9 cellular contexts compared by ENCODE assay signal in genomic region chr2:52810460-52810859, GRCh38.
A peak's percentile ranks its signal among the peaks of the same experiment; 100 is the strongest.
DNase-seq lines count a peak whose midpoint lies in the region; ATAC-seq and TF ChIP-seq lines count a peak whose summit lies in the region.
"Had no signal": no experiment of that assay in that cellular context is flagged by ENCODE, and none has a peak within 500 bp of the region (broad histone marks: within the 10 kb centered on the region; RNA-seq: fewer than 3 reads in every experiment).

No MANE protein-coding gene starts in this region.

- TF ChIP-seq CTCF in tibial artery (IDR thresholded peaks at IDR 0.05), result no peak

- H3K36me3 ChIP-seq in MG63, result no peaks in the 10 kb centered on the region
- no peaks in the 10 kb centered on the region for H3K36me3 ChIP-seq in tibial artery

- intact Hi-C loops in tibial artery (cut with DNase I; ENCODE audit: low total_unique reads), result no loop called here

- H3K27ac ChIP-seq in tibial artery, result no peak overlapping the region

- no peak overlapping the region for H3K4me3 ChIP-seq in MG63
- H3K4me3 ChIP-seq in tibial artery, result no peak overlapping the region

- DNase-seq in DMS53 treated with DMSO at 0.1 percent for 48 hours (lab: John Stamatoyannopoulos, UW; ENCODE audit: unreplicated experiment) (peak; percentile 60), amniotic epithelial cell (ENCODE audit: low read depth) (peak; percentile 28), left lobe of liver (ENCODE audit: low spot score) (no peak), MG63 (no peak), tibial artery (no peak)
- DNase-seq in activated CD4-positive, alpha-beta T cell treated with anti-CD3 and anti-CD28 coated beads for 48 hours, result no peak
- DNase-seq: activated CD4-positive, CD25-positive, alpha-beta regulatory T cell had no signal

- H3K9me3 ChIP-seq in MG63, result no peaks in the 10 kb centered on the region
- no peaks in the 10 kb centered on the region for H3K9me3 ChIP-seq in tibial artery

- H3K27me3 ChIP-seq in MG63, result no peaks in the 10 kb centered on the region
- H3K27me3 ChIP-seq in tibial artery, result no peaks in the 10 kb centered on the region

- ATAC-seq in HG03432 (IDR thresholded peaks at IDR 0.05; ENCODE audit: unreplicated experiment) (peak; percentile 73), left lobe of liver (peak; percentile 85), HG03520 (IDR thresholded peaks at IDR 0.05; ENCODE audit: unreplicated experiment) (no peak)

- no peaks in the 10 kb centered on the region for H3K4me1 ChIP-seq in tibial artery

Comparison
In these comparisons a context has a peak if more than half of its experiments do, and no peak if none do; other contexts are left out.
1. DNase-seq: peak in DMS53 treated with DMSO at 0.1 percent for 48 hours (single experiment) and amniotic epithelial cell (single experiment); none in left lobe of liver (single experiment), activated CD4-positive, alpha-beta T cell treated with anti-CD3 and anti-CD28 coated beads for 48 hours (single experiment), MG63 (single experiment) and tibial artery (0 of 2).